ENCODE assay signal across 14 cellular contexts in genomic region chr10:11446895-11447294, GRCh38.
DNase-seq lines count a peak whose midpoint lies in the region; ATAC-seq and TF ChIP-seq lines count a peak whose summit lies in the region.
"Had no signal": no experiment of that assay in that cellular context is flagged by ENCODE, and none has a peak within 500 bp of the region (broad histone marks: within the 10 kb centered on the region; RNA-seq: fewer than 3 reads in every experiment).

No MANE protein-coding gene starts in this region.

- H3K36me3 ChIP-seq in MM.1S (replicated peaks; ENCODE audit: insufficient read depth, low read length) = no peaks in the 10 kb centered on the region

- H3K27ac ChIP-seq in MM.1S (ENCODE audit: low read length) = no peak overlapping the region
- H3K27ac ChIP-seq: 22Rv1, GM23248 had no signal

- DNase-seq in activated CD8-positive, alpha-beta memory T cell treated with anti-CD3 and anti-CD28 coated beads for 24 hours = peak; percentile 38
- DNase-seq in activated CD8-positive, alpha-beta memory T cell treated with anti-CD3 and anti-CD28 coated beads, Interleukin-2, amount 50 U/mL, for 4 hours = no peak
- DNase-seq in MM.1S (no peak), ureter (ENCODE audit: low spot score) (peak; percentile 22), ecto neural progenitor cell (ENCODE audit: low spot score) (no peak)
- DNase-seq in activated CD8-positive, alpha-beta memory T cell treated with anti-CD3 and anti-CD28 coated beads, Interleukin-2, amount 50 U/mL, for 48 hours = peak; percentile 34
- DNase-seq: GF-D8, GM23248, H9 had no signal

- no peak overlapping the region for H3K4me3 ChIP-seq in MM.1S (ENCODE audit: low read length)
- H3K4me3 ChIP-seq: GM23248 had no signal

- no peaks in the 10 kb centered on the region for H3K27me3 ChIP-seq in MM.1S (replicated peaks; ENCODE audit: insufficient read depth, low read length)

- no peak for TF ChIP-seq CTCF in MM.1S (IDR thresholded peaks at IDR 0.05; ENCODE audit: low read length)

- no peaks in the 10 kb centered on the region for H3K79me2 ChIP-seq in MM.1S (ENCODE audit: low read length)

- no peak overlapping the region for H3K4me2 ChIP-seq in MM.1S (ENCODE audit: low read depth, low read length)

- peaks cover 23% of the 10 kb centered on the region for H3F3A ChIP-seq in MM.1S (ENCODE audit: insufficient read depth, low read length)

- no peak for ATAC-seq in HG02884 (IDR thresholded peaks at IDR 0.05; ENCODE audit: unreplicated experiment)
- no peak for ATAC-seq in HG03135 (IDR thresholded peaks at IDR 0.05; ENCODE audit: unreplicated experiment)
- ATAC-seq: CD8-positive, alpha-beta T cell; HepG2 had no signal

- H3K9me2 ChIP-seq in MM.1S (replicated peaks; ENCODE audit: insufficient read depth, low read length) = no peaks in the 10 kb centered on the region

- H3K4me1 ChIP-seq in MM.1S (ENCODE audit: low read length) = peaks cover 27% of the 10 kb centered on the region

- H3K9me3 ChIP-seq in MM.1S (replicated peaks; ENCODE audit: insufficient read depth, low read length) = no peaks in the 10 kb centered on the region

- no peaks in the 10 kb centered on the region for H4K20me1 ChIP-seq in MM.1S (ENCODE audit: insufficient read depth, low read length)

- no peak overlapping the region for H3K9ac ChIP-seq in MM.1S (ENCODE audit: low read length)
- H3K9ac ChIP-seq: GM23248 had no signal

- H2AFZ ChIP-seq in MM.1S (ENCODE audit: low read length) = peak overlapping the region; percentile 97; the same call in 1 of the 2 replicates
- H2AFZ ChIP-seq: GM23248 had no signal

Comparison
In these comparisons a context has a peak if more than half of its experiments do, and no peak if none do; other contexts are left out.
1. DNase-seq: peak in activated CD8-positive, alpha-beta memory T cell treated with anti-CD3 and anti-CD28 coated beads for 24 hours (single experiment), activated CD8-positive, alpha-beta memory T cell treated with anti-CD3 and anti-CD28 coated beads, Interleukin-2, amount 50 U/mL, for 48 hours (single experiment) and ureter (single experiment); none in activated CD8-positive, alpha-beta memory T cell treated with anti-CD3 and anti-CD28 coated beads, Interleukin-2, amount 50 U/mL, for 4 hours (single experiment), MM.1S (single experiment) and ecto neural progenitor cell (single experiment).